In genomic region chrX:97215166-97215565, GRCh38 we compare ENCODE assay signal across 20 cellular contexts.
"Had no signal": no experiment of that assay in that cellular context is flagged by ENCODE, and none has a peak within 500 bp of the region (broad histone marks: within the 10 kb centered on the region; RNA-seq: fewer than 3 reads in every experiment).

No MANE protein-coding gene starts in this region.

- DNase-seq: activated CD4-positive, alpha-beta T cell treated with anti-CD3 and anti-CD28 coated beads for 1 hour; activated CD4-positive, alpha-beta T cell treated with anti-CD3 and anti-CD28 coated beads, Interleukin-2, amount 50 U/mL, for 4 hours; activated naive CD4-positive, alpha-beta T cell treated with Interleukin-2 at 50 U/mL for 16 hours; activated naive CD8-positive, alpha-beta T cell treated with anti-CD3 and anti-CD28 coated beads, Interleukin-2, amount 50 U/mL, for 24 hours; dorsolateral prefrontal cortex; foreskin keratinocyte; glutamatergic neuron; kidney glomerular epithelial cell; mesendoderm; retina; stimulated activated CD4-positive, alpha-beta T cell treated with anti-CD3 and anti-CD28 coated beads, Interleukin-4, amount 100 ng/mL, for 24 hours; stimulated activated naive CD4-positive, alpha-beta T cell; T1000; tibial artery had no signal

- H3K9me3 ChIP-seq: ascending aorta, tibial artery had no signal

- H3K4me3 Mint-ChIP-seq: activated naive CD8-positive, alpha-beta T cell treated with anti-CD3 and anti-CD28 coated beads, Interleukin-2, amount 50 U/mL, for 24 hours; activated T-helper 17 cell treated with anti-CD3 and anti-CD28 coated beads, Interleukin-2, amount 50 U/mL, for 72 hours; natural killer cell treated with Interleukin-12 subunit alpha and Interleukin-12 subunit beta and Interleukin-15 and Interleukin-18, amount 100 ng/mL, for 72 hours had no signal

- H3K4me3 ChIP-seq: ascending aorta, dorsolateral prefrontal cortex, tibial artery had no signal

- H3K27ac Mint-ChIP-seq: activated naive CD8-positive, alpha-beta T cell treated with anti-CD3 and anti-CD28 coated beads, Interleukin-2, amount 50 U/mL, for 24 hours; activated T-helper 17 cell treated with anti-CD3 and anti-CD28 coated beads, Interleukin-2, amount 50 U/mL, for 72 hours; natural killer cell treated with Interleukin-12 subunit alpha and Interleukin-12 subunit beta and Interleukin-15 and Interleukin-18, amount 100 ng/mL, for 72 hours had no signal

- H3K36me3 ChIP-seq: ascending aorta, tibial artery had no signal

- H3K27me3 Mint-ChIP-seq: activated naive CD8-positive, alpha-beta T cell treated with anti-CD3 and anti-CD28 coated beads, Interleukin-2, amount 50 U/mL, for 24 hours; activated T-helper 17 cell treated with anti-CD3 and anti-CD28 coated beads, Interleukin-2, amount 50 U/mL, for 72 hours had no signal

- H3K9me3 Mint-ChIP-seq: activated naive CD8-positive, alpha-beta T cell treated with anti-CD3 and anti-CD28 coated beads, Interleukin-2, amount 50 U/mL, for 24 hours; activated T-helper 17 cell treated with anti-CD3 and anti-CD28 coated beads, Interleukin-2, amount 50 U/mL, for 72 hours; natural killer cell treated with Interleukin-12 subunit alpha and Interleukin-12 subunit beta and Interleukin-15 and Interleukin-18, amount 100 ng/mL, for 72 hours had no signal

- H3K4me1 ChIP-seq: ascending aorta, foreskin keratinocyte, tibial artery had no signal

- H3K27ac ChIP-seq: ascending aorta, dorsolateral prefrontal cortex, foreskin keratinocyte, tibial artery, VCaP had no signal

- H3K36me3 Mint-ChIP-seq: natural killer cell treated with Interleukin-12 subunit alpha and Interleukin-12 subunit beta and Interleukin-15 and Interleukin-18, amount 100 ng/mL, for 72 hours had no signal

- ATAC-seq: activated naive CD8-positive, alpha-beta T cell treated with anti-CD3 and anti-CD28 coated beads, Interleukin-2, amount 50 U/mL, for 24 hours; activated T-helper 17 cell treated with anti-CD3 and anti-CD28 coated beads, Interleukin-2, amount 50 U/mL, for 72 hours; esophagus mucosa; foreskin keratinocyte; natural killer cell treated with Interleukin-12 subunit alpha and Interleukin-12 subunit beta and Interleukin-15 and Interleukin-18, amount 100 ng/mL, for 72 hours had no signal

- H3K4me1 Mint-ChIP-seq: activated T-helper 17 cell treated with anti-CD3 and anti-CD28 coated beads, Interleukin-2, amount 50 U/mL, for 72 hours had no signal

- FAIRE-seq: urothelium cell line had no signal

- H3K27me3 ChIP-seq: foreskin keratinocyte, tibial artery had no signal
